In the genomic region with DNA sequence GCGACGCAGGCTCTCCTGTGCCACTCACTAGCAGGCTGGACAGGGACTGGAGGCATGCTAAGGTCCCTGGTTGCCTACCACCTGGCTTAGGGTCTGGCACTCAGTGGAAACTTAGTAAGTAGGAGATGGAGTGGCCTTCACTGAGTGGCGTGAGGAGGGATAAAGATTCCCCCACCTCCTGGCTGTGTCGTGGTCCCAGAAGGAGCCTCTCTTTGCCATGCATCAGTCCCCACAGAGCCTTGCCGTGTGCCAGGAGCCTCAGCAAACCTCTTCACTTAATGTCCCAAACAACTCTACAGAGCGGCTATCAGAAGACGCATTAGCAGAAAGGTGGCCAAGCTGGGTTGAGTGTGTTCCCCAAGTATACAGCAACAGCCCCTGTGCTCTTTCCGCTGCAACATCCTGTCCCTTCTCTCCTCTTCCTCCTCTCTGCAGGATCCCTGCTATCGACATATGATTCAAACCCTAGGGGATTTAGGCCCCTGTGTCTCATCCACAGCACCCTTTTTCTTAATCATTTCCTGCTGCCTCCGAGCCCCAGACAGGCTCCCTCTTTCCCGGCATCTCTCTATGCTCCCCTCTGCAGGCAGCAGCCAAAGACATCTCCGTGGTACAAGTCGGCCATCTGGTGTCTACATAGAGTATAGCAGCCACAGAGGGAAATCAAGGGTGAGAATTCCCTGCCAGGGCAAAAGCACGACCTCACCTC, we compare ENCODE assay signal across 8 cellular contexts.
DNase-seq lines count a peak whose midpoint lies in the region; ATAC-seq and TF ChIP-seq lines count a peak whose summit lies in the region.
"Had no signal": no experiment of that assay in that cellular context is flagged by ENCODE, and none has a peak within 500 bp of the region (broad histone marks: within the 10 kb centered on the region; RNA-seq: fewer than 3 reads in every experiment).

No MANE protein-coding gene starts in this region.

- H3K27ac ChIP-seq in Karpas-422 (ENCODE audit: low read length) (no peak overlapping the region), left lung (no peak overlapping the region)

- H3K36me3 Mint-ChIP-seq in stimulated activated effector memory CD8-positive, alpha-beta T cell treated with anti-CD3 and anti-CD28 coated beads, Interleukin-12 subunit alpha, Interleukin-12 subunit beta, amount 100 ng/mL, for 72 hours: no peaks in the 10 kb centered on the region
- H3K36me3 Mint-ChIP-seq: activated naive CD4-positive, alpha-beta T cell treated with anti-CD3 and anti-CD28 coated beads, Interleukin-2, amount 50 U/mL, for 24 hours had no signal

- no peak overlapping the region for H3K4me3 ChIP-seq in Karpas-422 (ENCODE audit: low read length)
- no peak overlapping the region for H3K4me3 ChIP-seq in left lung

- no peak overlapping the region for H2AFZ ChIP-seq in Karpas-422 (ENCODE audit: low read length)

- peak; percentile 6 for DNase-seq in GM04503 (ENCODE audit: low read depth)
- DNase-seq in Karpas-422: peak; percentile 81
- DNase-seq in SK-N-DZ (ENCODE audit: low spot score): peak; percentile 67
- peak; percentile 63 for DNase-seq in cerebellar cortex (ENCODE audit: low spot score)
- peak in 1 of 2 donors; percentile 48 for DNase-seq in left lung
- DNase-seq in stimulated activated effector memory CD8-positive, alpha-beta T cell treated with anti-CD3 and anti-CD28 coated beads, Interleukin-12 subunit alpha, Interleukin-12 subunit beta, amount 100 ng/mL, for 72 hours (ENCODE audit: low spot score in 2 of 2): peak; percentile 11 to 63

- no peaks in the 10 kb centered on the region for H3K27me3 ChIP-seq in Karpas-422 (ENCODE audit: low read length)
- peaks cover 0 to 23% of the 10 kb centered on the region in 2 donors for H3K27me3 ChIP-seq in left lung

- no peak overlapping the region for H3K4me2 ChIP-seq in Karpas-422 (ENCODE audit: low read depth, low read length, poor library complexity, severe bottlenecking)

- H3K9me2 ChIP-seq in Karpas-422 (replicated peaks; ENCODE audit: insufficient read depth, low read length): no peaks in the 10 kb centered on the region

- ATAC-seq in left lung: peak; percentile 97
- ATAC-seq in stimulated activated effector memory CD8-positive, alpha-beta T cell treated with anti-CD3 and anti-CD28 coated beads, Interleukin-12 subunit alpha, Interleukin-12 subunit beta, amount 100 ng/mL, for 72 hours: peak; percentile 64
- ATAC-seq in GM18511 (IDR thresholded peaks at IDR 0.05; ENCODE audit: unreplicated experiment): no peak

- H3K9me3 ChIP-seq in Karpas-422 (ENCODE audit: low read length): no peaks in the 10 kb centered on the region
- H3K9me3 ChIP-seq in left lung: peaks cover 0 to 3% of the 10 kb centered on the region in 2 donors

- H3K4me3 Mint-ChIP-seq in stimulated activated effector memory CD8-positive, alpha-beta T cell treated with anti-CD3 and anti-CD28 coated beads, Interleukin-12 subunit alpha, Interleukin-12 subunit beta, amount 100 ng/mL, for 72 hours: no peak overlapping the region
- H3K4me3 Mint-ChIP-seq: activated naive CD4-positive, alpha-beta T cell treated with anti-CD3 and anti-CD28 coated beads, Interleukin-2, amount 50 U/mL, for 24 hours had no signal

- H3K79me2 ChIP-seq in Karpas-422 (ENCODE audit: low read length): no peaks in the 10 kb centered on the region

- peaks cover 5% of the 10 kb centered on the region for H3K4me1 Mint-ChIP-seq in stimulated activated effector memory CD8-positive, alpha-beta T cell treated with anti-CD3 and anti-CD28 coated beads, Interleukin-12 subunit alpha, Interleukin-12 subunit beta, amount 100 ng/mL, for 72 hours

- H3K36me3 ChIP-seq in Karpas-422 (ENCODE audit: insufficient read depth, low read length) (no peaks in the 10 kb centered on the region), left lung (no peaks in the 10 kb centered on the region)

- no peaks in the 10 kb centered on the region for H4K20me1 ChIP-seq in Karpas-422 (ENCODE audit: insufficient read depth, low read depth, low read length)

- peaks cover 2% of the 10 kb centered on the region for H3K9me3 Mint-ChIP-seq in stimulated activated effector memory CD8-positive, alpha-beta T cell treated with anti-CD3 and anti-CD28 coated beads, Interleukin-12 subunit alpha, Interleukin-12 subunit beta, amount 100 ng/mL, for 72 hours
- H3K9me3 Mint-ChIP-seq: activated naive CD4-positive, alpha-beta T cell treated with anti-CD3 and anti-CD28 coated beads, Interleukin-2, amount 50 U/mL, for 24 hours had no signal

- H3K27ac Mint-ChIP-seq in stimulated activated effector memory CD8-positive, alpha-beta T cell treated with anti-CD3 and anti-CD28 coated beads, Interleukin-12 subunit alpha, Interleukin-12 subunit beta, amount 100 ng/mL, for 72 hours: no peak overlapping the region
- H3K27ac Mint-ChIP-seq: activated naive CD4-positive, alpha-beta T cell treated with anti-CD3 and anti-CD28 coated beads, Interleukin-2, amount 50 U/mL, for 24 hours had no signal

- TF ChIP-seq CTCF in left lung (IDR thresholded peaks at IDR 0.05): peak; percentile 69 to 72

- H3K9ac ChIP-seq in Karpas-422 (ENCODE audit: low read length): no peak overlapping the region

- intact Hi-C loops in left lung (cut with DNase I): loop anchor here (2.0 to 10.0 kb wide), 3 partner anchors 112 to 304 kb away; no protein-coding TSS in a partner anchor

- H3K4me1 ChIP-seq in Karpas-422 (ENCODE audit: low read length): no peaks in the 10 kb centered on the region
- peaks cover 5 to 6% of the 10 kb centered on the region in 2 donors for H3K4me1 ChIP-seq in left lung
